Comparison of ENCODE assay signal across 8 cellular contexts in the genomic region with DNA sequence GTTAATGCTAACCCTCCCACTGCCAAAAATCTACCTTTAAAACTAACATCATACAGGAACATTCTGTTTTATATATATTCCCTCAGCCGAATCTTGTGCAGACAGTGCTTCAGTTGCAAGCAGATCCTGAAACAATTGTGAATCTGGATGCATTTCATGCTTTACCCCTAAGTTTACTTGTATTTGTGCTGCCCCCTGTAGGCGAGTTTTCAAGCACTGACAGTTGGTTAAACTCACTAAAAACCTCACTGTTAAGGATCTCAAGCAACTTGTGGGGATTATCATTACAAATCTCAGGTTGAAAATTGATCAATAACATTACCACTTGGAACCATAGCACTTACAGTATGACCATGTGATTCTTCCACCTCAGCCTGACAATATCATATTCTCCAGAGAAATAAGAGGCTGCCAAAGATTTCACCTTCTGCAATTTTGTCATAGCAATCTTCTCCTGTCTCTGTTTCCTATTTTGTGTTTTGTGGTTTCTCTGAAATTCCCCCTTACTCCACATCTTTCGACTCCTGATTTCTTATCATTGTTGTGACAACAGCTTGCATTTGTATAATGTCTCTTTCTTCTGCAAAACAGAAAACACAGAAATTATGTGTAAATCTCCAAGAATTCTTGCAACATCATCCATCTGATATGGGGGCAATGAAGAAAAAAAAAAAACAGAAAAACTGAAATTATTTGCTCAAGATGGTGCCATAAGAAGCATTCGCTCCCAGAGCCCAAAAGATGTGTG.
A peak's percentile ranks its signal among the peaks of the same experiment; 100 is the strongest.
DNase-seq lines count a peak whose midpoint lies in the region; ATAC-seq and TF ChIP-seq lines count a peak whose summit lies in the region.

No MANE protein-coding gene starts in this region.

- H3K36me3 Mint-ChIP-seq in CD14-positive monocyte (no peaks in the 10 kb centered on the region), GM23338 (ENCODE audit: low read depth) (no peaks in the 10 kb centered on the region), T-helper 17 cell (ENCODE audit: low read depth) (no peaks in the 10 kb centered on the region)

- H3K4me1 Mint-ChIP-seq in CD14-positive monocyte (no peaks in the 10 kb centered on the region), GM23338 (no peaks in the 10 kb centered on the region), T-helper 17 cell (no peaks in the 10 kb centered on the region)

- H3K4me3 Mint-ChIP-seq in CD14-positive monocyte (no peak overlapping the region), GM23338 (no peak overlapping the region), T-helper 17 cell (no peak overlapping the region)

- H3K4me3 ChIP-seq in GM23338 (no peak overlapping the region), choroid plexus epithelial cell (ENCODE audit: low read depth, low read length) (no peak overlapping the region), lung (no peak overlapping the region)

- H2AFZ ChIP-seq in GM23338 = no peak overlapping the region

- no peaks in the 10 kb centered on the region for H3K9me2 ChIP-seq in GM23338 (ENCODE audit: insufficient read depth)

- H3K9me3 ChIP-seq in lung (ENCODE audit: control insufficient read depth in 2 of 2, insufficient read depth in 1 of 2, low read length in 1 of 2) = no peaks in the 10 kb centered on the region
- H3K9me3 ChIP-seq in T-helper 17 cell (ENCODE audit: control insufficient read depth, low read length, poor library complexity, severe bottlenecking) = no peaks in the 10 kb centered on the region

- H3F3A ChIP-seq in GM23338 (replicated peaks; ENCODE audit: low read depth) = no peaks in the 10 kb centered on the region

- peak; percentile 77 for ATAC-seq in GM23338
- no peak for ATAC-seq in lung (ENCODE audit: insufficient read depth, low FRiP score)
- no peak for ATAC-seq in T-helper 17 cell

- no peak overlapping the region for H3K27ac ChIP-seq in GM23338 (ENCODE audit: low read depth)
- H3K27ac ChIP-seq in lung (ENCODE audit: low read depth in 1 of 2, low read length in 1 of 2) = no peak overlapping the region

- no peak overlapping the region for H3K4me2 ChIP-seq in GM23338

- TF ChIP-seq CTCF in CD14-positive monocyte (IDR thresholded peaks at IDR 0.05) (peak; percentile 38), GM23338 (conservative IDR thresholded peaks at IDR 0.05; ENCODE audit: low read depth in 2 of 2) (peak; percentile 77 to 78), choroid plexus epithelial cell (conservative IDR thresholded peaks at IDR 0.05; ENCODE audit: low read depth, low read length) (peak; percentile 79), lung (IDR thresholded peaks at IDR 0.05; ENCODE audit: control extremely low read depth, extremely low read depth) (no peak)

- no peaks in the 10 kb centered on the region for H3K4me1 ChIP-seq in GM23338 (ENCODE audit: insufficient read depth)
- H3K4me1 ChIP-seq in lung (ENCODE audit: control insufficient read depth in 2 of 2, insufficient read depth in 2 of 2, low read length in 2 of 2) = no peaks in the 10 kb centered on the region

- DNase-seq in CD14-positive monocyte (ENCODE audit: low spot score) = no peak
- peak; percentile 94 for DNase-seq in GM23338 (ENCODE audit: low spot score)
- peak; percentile 40 to 52 for DNase-seq in NCI-H524 (lab: John Stamatoyannopoulos, UW)
- DNase-seq in choroid plexus epithelial cell (ENCODE audit: low read depth) = peak; percentile 91
- peak; percentile 48 for DNase-seq in lung (ENCODE audit: low spot score)
- no peak for DNase-seq in GM19240 (ENCODE audit: insufficient read length, low spot score)
- no peak for DNase-seq in cortex of kidney (lab: John Stamatoyannopoulos, UW)
- DNase-seq in T-helper 17 cell = no peak

- no peaks in the 10 kb centered on the region for H3K36me3 ChIP-seq in GM23338 (ENCODE audit: insufficient read depth)
- H3K36me3 ChIP-seq in lung (ENCODE audit: control insufficient read depth in 2 of 2, insufficient read depth in 2 of 2, low read length in 2 of 2) = no peaks in the 10 kb centered on the region

- no peaks in the 10 kb centered on the region for H3K79me2 ChIP-seq in GM23338 (replicated peaks; ENCODE audit: insufficient read depth)

- peaks cover 0 to 3% (median 1%) of the 10 kb centered on the region in 3 donors for H3K27me3 Mint-ChIP-seq in CD14-positive monocyte (ENCODE audit: low read depth in 3 of 3)
- peaks cover 1% of the 10 kb centered on the region for H3K27me3 Mint-ChIP-seq in GM23338 (ENCODE audit: insufficient read depth, low read depth, poor library complexity)
- no peaks in the 10 kb centered on the region for H3K27me3 Mint-ChIP-seq in T-helper 17 cell

- no peak overlapping the region for H3K27ac Mint-ChIP-seq in CD14-positive monocyte
- H3K27ac Mint-ChIP-seq in GM23338 = no peak overlapping the region
- H3K27ac Mint-ChIP-seq in T-helper 17 cell = no peak overlapping the region

- WGBS in lung, 2 donors = 48 to 51% methylated on average over 4 of the region's 4 CpGs

- peaks cover 0 to 5% (median 2%) of the 10 kb centered on the region in 7 donors for H3K9me3 Mint-ChIP-seq in CD14-positive monocyte
- H3K9me3 Mint-ChIP-seq in GM23338 = peaks cover 10% of the 10 kb centered on the region; the same call in 2 of the 3 replicates

- no peaks in the 10 kb centered on the region for H4K20me1 ChIP-seq in GM23338 (replicated peaks; ENCODE audit: insufficient read depth)

- intact Hi-C loops in CD14-positive monocyte (cut with micrococcal nuclease) = no loop called here

- no peaks in the 10 kb centered on the region for H3K27me3 ChIP-seq in GM23338 (ENCODE audit: insufficient read depth)
- no peaks in the 10 kb centered on the region for H3K27me3 ChIP-seq in lung (ENCODE audit: control insufficient read depth, insufficient read depth)

TF ChIP-seq in GM23338, 12 proteins besides CTCF, POLR2A, EP300 and RAD21 (continues in another document):
- TF ChIP-seq ZNF331 (CRISPR knock-in tag; IDR thresholded peaks at IDR 0.05; ENCODE audit: low read depth) (no peak), POLR2AphosphoS5 (IDR thresholded peaks at IDR 0.05; ENCODE audit: low read depth) (no peak), STAT1 (IDR thresholded peaks at IDR 0.05; ENCODE audit: unreplicated experiment) (no peak)
- TF ChIP-seq, protein P1, sequence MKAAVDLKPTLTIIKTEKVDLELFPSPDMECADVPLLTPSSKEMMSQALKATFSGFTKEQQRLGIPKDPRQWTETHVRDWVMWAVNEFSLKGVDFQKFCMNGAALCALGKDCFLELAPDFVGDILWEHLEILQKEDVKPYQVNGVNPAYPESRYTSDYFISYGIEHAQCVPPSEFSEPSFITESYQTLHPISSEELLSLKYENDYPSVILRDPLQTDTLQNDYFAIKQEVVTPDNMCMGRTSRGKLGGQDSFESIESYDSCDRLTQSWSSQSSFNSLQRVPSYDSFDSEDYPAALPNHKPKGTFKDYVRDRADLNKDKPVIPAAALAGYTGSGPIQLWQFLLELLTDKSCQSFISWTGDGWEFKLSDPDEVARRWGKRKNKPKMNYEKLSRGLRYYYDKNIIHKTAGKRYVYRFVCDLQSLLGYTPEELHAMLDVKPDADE (IDR thresholded peaks at IDR 0.05) = no peak

Comparison
In these comparisons a context has a peak if more than half of its experiments do, and no peak if none do; other contexts are left out.
1. DNase-seq: peak in GM23338 (single experiment), NCI-H524 (2 of 2), choroid plexus epithelial cell (single experiment) and lung (single experiment); none in CD14-positive monocyte (single experiment), GM19240 (single experiment), cortex of kidney (single experiment) and T-helper 17 cell (0 of 3).